9 cellular contexts compared by ENCODE assay signal in the genomic region with DNA sequence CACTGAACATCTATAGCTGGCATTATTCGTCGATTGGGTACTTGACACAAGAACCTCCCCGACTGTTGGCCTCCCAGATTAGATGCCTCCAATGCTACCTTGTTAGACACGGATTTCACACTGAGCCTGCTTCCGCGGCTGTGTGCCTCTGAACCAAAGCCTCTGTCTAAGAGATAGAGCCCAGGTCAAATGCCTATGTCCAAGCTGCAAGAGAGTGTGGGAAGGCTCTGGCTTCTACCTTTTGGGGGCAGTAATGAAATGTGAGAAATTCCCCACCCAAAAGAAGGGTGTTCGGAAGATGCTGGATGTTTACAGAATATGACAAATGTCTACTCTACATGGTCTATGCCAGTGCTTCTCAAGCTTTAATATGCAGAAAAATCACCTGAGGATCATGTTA. TPM values are rescaled to one million over a fixed set of nuclear protein-coding genes. Genes with fewer than 3 reads are reported as not detected.
A peak's percentile ranks its signal among the peaks of the same experiment; 100 is the strongest.
DNase-seq lines count a peak whose midpoint lies in the region; ATAC-seq and TF ChIP-seq lines count a peak whose summit lies in the region.
"Had no signal": no experiment of that assay in that cellular context is flagged by ENCODE, and none has a peak within 500 bp of the region (broad histone marks: within the 10 kb centered on the region; RNA-seq: fewer than 3 reads in every experiment).

No MANE protein-coding gene starts in this region.

- no peak overlapping the region for H3K4me3 ChIP-seq in IMR-90 (ENCODE audit: insufficient read depth, low read depth, low read length)
- no peak overlapping the region for H3K4me3 ChIP-seq in WERI-Rb-1 (ENCODE audit: low read depth, low read length)
- H3K4me3 ChIP-seq in mesenchymal stem cell (ENCODE audit: insufficient read depth in 1 of 2, low read depth in 1 of 2, low read length in 2 of 2) = no peak overlapping the region
- H3K4me3 ChIP-seq in left lung = no peak overlapping the region
- H3K4me3 ChIP-seq: lower lobe of right lung had no signal

- H2AFZ ChIP-seq in IMR-90 (replicated peaks; ENCODE audit: low read length, poor library complexity) = peak overlapping the region; percentile 24
- no peak overlapping the region for H2AFZ ChIP-seq in mesenchymal stem cell (ENCODE audit: low read depth, low read length)

- no peak overlapping the region for H2BK20ac ChIP-seq in IMR-90 (ENCODE audit: low read depth, low read length)

- H3K27me3 ChIP-seq in IMR-90 (ENCODE audit: control insufficient read depth, insufficient read depth, low read length) (no peaks in the 10 kb centered on the region), WERI-Rb-1 (ENCODE audit: insufficient read depth, low read depth, severe bottlenecking) (no peaks in the 10 kb centered on the region), mesenchymal stem cell (ENCODE audit: control insufficient read depth in 1 of 2, insufficient read depth in 1 of 2, low read length in 2 of 2) (no peaks in the 10 kb centered on the region), left lung (no peaks in the 10 kb centered on the region)

- H3K56ac ChIP-seq in IMR-90 (ENCODE audit: extremely low read depth, insufficient read depth, low read length) = no peak overlapping the region

- intact Hi-C loops in IMR-90 (cut with micrococcal nuclease) = no loop called here
- intact Hi-C loops in left lung (cut with DNase I) = no loop called here

- no peak overlapping the region for H4K91ac ChIP-seq in IMR-90 (ENCODE audit: insufficient read depth, low read depth, low read length)
- no peak overlapping the region for H4K91ac ChIP-seq in mesenchymal stem cell (ENCODE audit: low read length)

- no peak overlapping the region for H2BK12ac ChIP-seq in mesenchymal stem cell (ENCODE audit: low read length in 2 of 2)

- H2BK120ac ChIP-seq in IMR-90 (ENCODE audit: low read depth, low read length) = no peak overlapping the region
- H2BK120ac ChIP-seq in mesenchymal stem cell (ENCODE audit: low read depth, low read length) = no peak overlapping the region

- in situ Hi-C loops in IMR-90 (cut with MboI; ENCODE audit: low sequenced_read_pairs) = no loop called here

- H3K9ac ChIP-seq in IMR-90 (ENCODE audit: low read depth, low read length) (no peak overlapping the region), mesenchymal stem cell (ENCODE audit: low read length) (no peak overlapping the region)

- DNase-seq in EH (ENCODE audit: low read depth) (peak; percentile 20), IMR-90 (no peak), WERI-Rb-1 (peak; percentile 43), mesenchymal stem cell (peak; percentile 28), left lung (no peak), mesenteric fat pad (ENCODE audit: low spot score) (no peak)
- DNase-seq in stimulated activated CD4-positive, alpha-beta T cell treated with anti-CD3 and anti-CD28 coated beads, Interleukin-12 subunit alpha, Interleukin-12 subunit beta, amount 100 ng/mL, for 4 hours = no peak
- DNase-seq: lower lobe of right lung had no signal

- H3K4me2 ChIP-seq in IMR-90 (ENCODE audit: low read depth, low read length) (no peak overlapping the region), mesenchymal stem cell (ENCODE audit: low read length, poor library complexity, severe bottlenecking) (no peak overlapping the region)

- no peak overlapping the region for H3K4ac ChIP-seq in IMR-90 (ENCODE audit: low read depth, low read length)
- no peak overlapping the region for H3K4ac ChIP-seq in mesenchymal stem cell (ENCODE audit: low read depth in 1 of 2, low read length in 2 of 2)

- TF ChIP-seq CTCF in IMR-90 (conservative IDR thresholded peaks at IDR 0.05; ENCODE audit: low read depth, low read length) = 0 out of 2 replicates have a peak, but pooled peaks have one; percentile 14
- peak; percentile 54 for TF ChIP-seq CTCF in WERI-Rb-1 (IDR thresholded peaks at IDR 0.05; ENCODE audit: low read depth, low read length)
- TF ChIP-seq CTCF in left lung (IDR thresholded peaks at IDR 0.05) = no peak

- H2BK5ac ChIP-seq in IMR-90 (ENCODE audit: low read depth, low read length, poor library complexity, severe bottlenecking) (no peak overlapping the region), mesenchymal stem cell (ENCODE audit: low read depth, low read length, poor library complexity, severe bottlenecking) (no peak overlapping the region)

- 0 out of 4 replicates have a peak overlapping the region, but pooled peaks of 1 of the 2 experiments have one; percentile 12 for H4K8ac ChIP-seq in IMR-90 (ENCODE audit: low read depth in 2 of 2, low read length in 2 of 2)
- no peak overlapping the region for H4K8ac ChIP-seq in mesenchymal stem cell (ENCODE audit: low read length)

- dilution Hi-C loops in IMR-90 (cut with HindIII; ENCODE audit: low sequenced_read_pairs, unreplicated experiment) = no loop called here

- no peak for TF ChIP-seq POLR2A in IMR-90 (IDR thresholded peaks at IDR 0.05; ENCODE audit: low read depth, low read length)

- peaks cover 5% of the 10 kb centered on the region for H3K9me1 ChIP-seq in IMR-90 (ENCODE audit: insufficient read depth, low read length)

- CTCF ChIA-PET in IMR-90 (lab: Yijun Ruan, JAX) = no interaction called here

- no peaks in the 10 kb centered on the region for H3K9me3 ChIP-seq in IMR-90 (ENCODE audit: control insufficient read depth, insufficient read depth, low read length)
- no peaks in the 10 kb centered on the region for H3K9me3 ChIP-seq in WERI-Rb-1 (ENCODE audit: severe bottlenecking)
- no peaks in the 10 kb centered on the region for H3K9me3 ChIP-seq in mesenchymal stem cell (ENCODE audit: control insufficient read depth, low read length)
- no peaks in the 10 kb centered on the region for H3K9me3 ChIP-seq in left lung
- H3K9me3 ChIP-seq: lower lobe of right lung had no signal

- H2AK5ac ChIP-seq in IMR-90 (ENCODE audit: low read depth, low read length) (no peak overlapping the region), mesenchymal stem cell (ENCODE audit: low read length, severe bottlenecking) (no peak overlapping the region)

- H4K20me1 ChIP-seq in IMR-90 (ENCODE audit: insufficient read depth, low read length) = no peaks in the 10 kb centered on the region

- WGBS in IMR-90 (ENCODE audit: extremely low coverage in 2 of 2, insufficient read length in 1 of 2), 2 experiments = no CpG with 5 or more reads among the region's 7 CpGs
- 54% methylated on average over 6 of the region's 7 CpGs for WGBS in mesenchymal stem cell

- no peak overlapping the region for H3K18ac ChIP-seq in IMR-90 (ENCODE audit: low read depth, low read length)
- H3K18ac ChIP-seq in mesenchymal stem cell (ENCODE audit: low read depth in 1 of 2, low read length in 2 of 2) = no peak overlapping the region

- H3K79me1 ChIP-seq in IMR-90 (ENCODE audit: low read depth in 1 of 2, low read length in 2 of 2) (peaks cover 18 to 45% of the 10 kb centered on the region in 2 experiments), mesenchymal stem cell (replicated peaks; ENCODE audit: low read length, poor library complexity, severe bottlenecking) (peaks cover 20% of the 10 kb centered on the region)

- no peaks in the 10 kb centered on the region; the same call in 1 of the 2 replicates for H3K4me1 ChIP-seq in IMR-90 (ENCODE audit: control insufficient read depth, insufficient read depth, low read length)
- H3K4me1 ChIP-seq in mesenchymal stem cell (ENCODE audit: control insufficient read depth, insufficient read depth, low read depth, low read length) = no peaks in the 10 kb centered on the region
- peaks cover 9 to 38% of the 10 kb centered on the region in 2 donors for H3K4me1 ChIP-seq in left lung

- no peak overlapping the region for H3K14ac ChIP-seq in IMR-90 (replicated peaks; ENCODE audit: low read depth, low read length)
- no peak overlapping the region for H3K14ac ChIP-seq in mesenchymal stem cell (ENCODE audit: low read length in 2 of 2)

- 0 out of 2 replicates have a peak, but pooled peaks have one; percentile 14 for TF ChIP-seq RAD21 in IMR-90 (IDR thresholded peaks at IDR 0.05; ENCODE audit: low read length)

- POLR2A ChIA-PET in IMR-90 (lab: Charles Lee; ENCODE audit: unreplicated experiment) = no interaction called here

- H3K36me3 ChIP-seq in IMR-90 (ENCODE audit: control insufficient read depth, insufficient read depth, low read length) (peaks cover 8% of the 10 kb centered on the region), WERI-Rb-1 (peaks cover 16% of the 10 kb centered on the region), mesenchymal stem cell (ENCODE audit: control insufficient read depth in 1 of 2, insufficient read depth in 2 of 2, low read depth in 1 of 2, low read length in 2 of 2) (peaks cover 5 to 11% of the 10 kb centered on the region in 2 experiments), left lung (peaks cover 0 to 12% of the 10 kb centered on the region in 2 donors)

- BruUV-seq in IMR-90 (replicated peaks; lab: Mats Ljungman, UMichigan) = no TSS peak

- H2BK15ac ChIP-seq in IMR-90 (ENCODE audit: low read depth, low read length) (no peak overlapping the region), mesenchymal stem cell (ENCODE audit: low read depth, poor library complexity, severe bottlenecking) (no peak overlapping the region)

- ATAC-seq in IMR-90 (ENCODE audit: low read depth) (no peak), left lung (no peak), HG02623 (IDR thresholded peaks at IDR 0.05; ENCODE audit: unreplicated experiment) (no peak)
- ATAC-seq: lower lobe of right lung had no signal

- no peak overlapping the region for H2AK9ac ChIP-seq in IMR-90 (replicated peaks; ENCODE audit: low read depth, low read length, poor library complexity)

- H3K23ac ChIP-seq in IMR-90 (ENCODE audit: low read depth, low read length) (no peak overlapping the region), mesenchymal stem cell (ENCODE audit: low read length in 2 of 2) (no peak overlapping the region)

- H3K27ac ChIP-seq in IMR-90 (ENCODE audit: insufficient read depth, low read length) = no peak overlapping the region
- H3K27ac ChIP-seq in WERI-Rb-1 = no peak overlapping the region
- no peak overlapping the region for H3K27ac ChIP-seq in mesenchymal stem cell (ENCODE audit: low read length, poor library complexity, severe bottlenecking)
- no peak overlapping the region for H3K27ac ChIP-seq in left lung
- H3K27ac ChIP-seq: lower lobe of right lung had no signal

- H4K5ac ChIP-seq in IMR-90 (ENCODE audit: low read depth, low read length) = no peak overlapping the region

RNA-seq across cellular contexts. Expression of a gene that starts 2.0 kb away (rescaled TPM):
- total RNA-seq in IMR-90 (2012; rRNA removed) (11.9 and 13.4 TPM in 2 replicates), left lung (1 to 10 TPM; 5.8 to 6.6 TPM), mesenteric fat pad (6.9 TPM)
- polyA plus RNA-seq in IMR-90 (2012; rRNA removed) = 7.2 and 7.4 TPM in 2 replicates
- polyA plus RNA-seq in IMR-90 (2012; cell fraction: cytosol; rRNA removed) = 8.1 and 8.6 TPM in 2 replicates
- 3.1 and 4.9 TPM in 2 replicates for polyA plus RNA-seq in IMR-90 (2012; cell fraction: nucleus; rRNA removed; ENCODE audit: low replicate concordance)
- 4.9 TPM for polyA plus RNA-seq in mesenchymal stem cell (2013, experiment 1 of 2)
- polyA plus RNA-seq in mesenchymal stem cell (2013, experiment 2 of 2) = 5.6 TPM

RNA-seq across cellular contexts. Expression of a gene that starts 2.3 kb away (rescaled TPM):
- 13.3 and 15.1 TPM in 2 replicates for total RNA-seq in IMR-90 (2012; rRNA removed)
- polyA plus RNA-seq in IMR-90 (2012; rRNA removed) = 10.8 and 14.8 TPM in 2 replicates
- polyA plus RNA-seq in IMR-90 (2012; cell fraction: cytosol; rRNA removed) = 2.9 and 5.8 TPM in 2 replicates
- polyA plus RNA-seq in IMR-90 (2012; cell fraction: nucleus; rRNA removed; ENCODE audit: low replicate concordance) = 5.2 and 5.3 TPM in 2 replicates
- polyA plus RNA-seq in mesenchymal stem cell (2013, experiment 1 of 2) = 26.2 TPM
- 27.6 TPM for polyA plus RNA-seq in mesenchymal stem cell (2013, experiment 2 of 2)
- total RNA-seq in left lung = 10 to 100 TPM; 19.4 to 29.5 TPM
- total RNA-seq in mesenteric fat pad = 23.7 TPM

RNA-seq across cellular contexts. Expression of a gene that starts 26.9 kb away (rescaled TPM):
- 25.1 and 32.5 TPM in 2 replicates for total RNA-seq in IMR-90 (2012; rRNA removed)
- polyA plus RNA-seq in IMR-90 (2012; rRNA removed) = 2.2 and 3.1 TPM in 2 replicates
- polyA plus RNA-seq in IMR-90 (2012; cell fraction: cytosol; rRNA removed) = 0.26 and 0.31 TPM in 2 replicates
- polyA plus RNA-seq in IMR-90 (2012; cell fraction: nucleus; rRNA removed; ENCODE audit: low replicate concordance) = 0.39 and 3.3 TPM in 2 replicates
- polyA plus RNA-seq in mesenchymal stem cell (2013, experiment 1 of 2) = 2.0 TPM
- polyA plus RNA-seq in mesenchymal stem cell (2013, experiment 2 of 2) = 1.6 TPM
- total RNA-seq in left lung = 1 to 10 TPM; 2.7 to 5.9 TPM
- 0.35 TPM for total RNA-seq in mesenteric fat pad

Comparison
In these comparisons a context has a peak if more than half of its experiments do, and no peak if none do; other contexts are left out.
1. DNase-seq: peak in EH (single experiment), WERI-Rb-1 (single experiment) and mesenchymal stem cell (single experiment); none in IMR-90 (single experiment), left lung (0 of 2), stimulated activated CD4-positive, alpha-beta T cell treated with anti-CD3 and anti-CD28 coated beads, Interleukin-12 subunit alpha, Interleukin-12 subunit beta, amount 100 ng/mL, for 4 hours (single experiment) and mesenteric fat pad (single experiment).
2. CTCF ChIP-seq: peak in IMR-90 (single experiment) and WERI-Rb-1 (single experiment); none in left lung (0 of 2).